8 cellular contexts compared by ENCODE assay signal in the genomic region with DNA sequence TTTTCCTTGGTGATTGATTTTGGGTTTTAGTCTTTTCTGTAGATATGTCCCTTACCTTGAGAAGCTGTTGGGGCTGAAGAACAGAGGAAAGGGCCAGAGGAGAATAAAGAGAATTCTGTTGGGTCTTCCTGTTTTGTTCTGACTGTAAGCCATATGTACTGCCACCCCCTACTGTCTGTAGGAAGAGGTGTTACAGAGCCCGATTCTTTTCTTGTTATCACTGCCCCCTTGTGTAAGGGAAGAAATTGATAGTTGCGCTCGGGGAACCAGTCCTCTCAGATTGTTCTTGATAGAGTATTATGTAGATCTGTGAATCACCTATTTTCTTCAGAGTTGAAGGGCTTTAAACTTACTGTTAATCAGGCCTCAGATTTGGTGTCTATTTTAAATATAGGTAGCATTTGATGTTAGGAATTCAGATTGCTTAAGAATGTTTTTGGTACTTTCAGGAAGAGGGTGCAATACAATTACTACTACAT. TPM values are rescaled to one million over a fixed set of nuclear protein-coding genes. Genes with fewer than 3 reads are reported as not detected.
A peak's percentile ranks its signal among the peaks of the same experiment; 100 is the strongest.
DNase-seq lines count a peak whose midpoint lies in the region; ATAC-seq and TF ChIP-seq lines count a peak whose summit lies in the region.

No MANE protein-coding gene starts in this region.

- WGBS in esophagus muscularis mucosa: 15% methylated on average over 3 of the region's 3 CpGs

- no peaks in the 10 kb centered on the region for H3K9me3 ChIP-seq in CD8-positive, alpha-beta memory T cell (ENCODE audit: low read length)
- H3K9me3 ChIP-seq in esophagus muscularis mucosa: peaks cover 0 to 3% (median 0%) of the 10 kb centered on the region in 4 donors

- no peak overlapping the region for H3K27ac ChIP-seq in CD8-positive, alpha-beta memory T cell (ENCODE audit: low read depth, low read length)
- no peak overlapping the region for H3K27ac ChIP-seq in esophagus muscularis mucosa (replicated peaks in 1 of 4)

- H3K4me3 ChIP-seq in CD8-positive, alpha-beta memory T cell (ENCODE audit: low read length): no peak overlapping the region
- H3K4me3 ChIP-seq in esophagus muscularis mucosa: no peak overlapping the region

- no peak for TF ChIP-seq POLR2A in esophagus muscularis mucosa (IDR thresholded peaks at IDR 0.05; ENCODE audit: low read depth)

- ATAC-seq in GM19372 (IDR thresholded peaks at IDR 0.05; ENCODE audit: low read depth, unreplicated experiment): peak; percentile 60
- peak; percentile 52 for ATAC-seq in activated CD8-positive, alpha-beta memory T cell treated with anti-CD3 and anti-CD28 coated beads, Interleukin-2, amount 10 ng/mL, durations not matched to agents 7 days and 5 days

- no peaks in the 10 kb centered on the region for H3K27me3 ChIP-seq in CD8-positive, alpha-beta memory T cell (ENCODE audit: insufficient read depth, low read length, poor library complexity, severe bottlenecking)
- H3K27me3 ChIP-seq in esophagus muscularis mucosa: no peaks in the 10 kb centered on the region

- POLR2A ChIA-PET in CD8-positive, alpha-beta memory T cell (lab: Charles Lee): no interaction called here

- no peaks in the 10 kb centered on the region for H3K9me3 Mint-ChIP-seq in CD8-positive, alpha-beta memory T cell
- no peaks in the 10 kb centered on the region for H3K9me3 Mint-ChIP-seq in activated CD8-positive, alpha-beta memory T cell treated with anti-CD3 and anti-CD28 coated beads, Interleukin-2, amount 10 ng/mL, durations not matched to agents 7 days and 5 days (ENCODE audit: low read depth)
- H3K9me3 Mint-ChIP-seq in nephron: no peaks in the 10 kb centered on the region
- no peaks in the 10 kb centered on the region for H3K9me3 Mint-ChIP-seq in type B pancreatic cell

- H3K4me3 Mint-ChIP-seq in CD8-positive, alpha-beta memory T cell: peak overlapping the region; percentile 55 to 82 (median 71)
- peak overlapping the region; percentile 16 for H3K4me3 Mint-ChIP-seq in activated CD8-positive, alpha-beta memory T cell treated with anti-CD3 and anti-CD28 coated beads, Interleukin-2, amount 10 ng/mL, durations not matched to agents 7 days and 5 days
- H3K4me3 Mint-ChIP-seq in nephron (peak overlapping the region; percentile 75 to 86 (median 77)), type B pancreatic cell (peak overlapping the region; percentile 83)

- peaks cover 28 to 47% (median 34%) of the 10 kb centered on the region in 3 donors for H3K4me1 Mint-ChIP-seq in CD8-positive, alpha-beta memory T cell
- H3K4me1 Mint-ChIP-seq in activated CD8-positive, alpha-beta memory T cell treated with anti-CD3 and anti-CD28 coated beads, Interleukin-2, amount 10 ng/mL, durations not matched to agents 7 days and 5 days: peaks cover 31% of the 10 kb centered on the region
- H3K4me1 Mint-ChIP-seq in nephron (peaks cover 25% of the 10 kb centered on the region), type B pancreatic cell (ENCODE audit: unreplicated experiment) (peaks cover 17% of the 10 kb centered on the region)

- TF ChIP-seq EP300 in esophagus muscularis mucosa (IDR thresholded peaks at IDR 0.05): no peak

- H3K36me3 Mint-ChIP-seq in CD8-positive, alpha-beta memory T cell: peaks cover 0 to 6% (median 0%) of the 10 kb centered on the region in 3 donors
- H3K36me3 Mint-ChIP-seq in activated CD8-positive, alpha-beta memory T cell treated with anti-CD3 and anti-CD28 coated beads, Interleukin-2, amount 10 ng/mL, durations not matched to agents 7 days and 5 days: no peaks in the 10 kb centered on the region
- H3K36me3 Mint-ChIP-seq in nephron (ENCODE audit: low read depth): peaks cover 13% of the 10 kb centered on the region
- no peaks in the 10 kb centered on the region for H3K36me3 Mint-ChIP-seq in type B pancreatic cell

- CTCF ChIA-PET in CD8-positive, alpha-beta memory T cell (lab: Charles Lee): interaction anchor here (1.0 to 3.8 kb wide), 2 partner anchors 245 to 264 kb away, joined by 6 to 12 read pairs; no protein-coding TSS in a partner anchor
- CTCF ChIA-PET in activated CD8-positive, alpha-beta memory T cell treated with anti-CD3 and anti-CD28 coated beads, Interleukin-2, amount 10 ng/mL, durations not matched to agents 7 days and 5 days (lab: Charles Lee): interaction anchor here (0.7 to 1.0 kb wide), 3 partner anchors 19 to 247 kb away, joined by 3 read pairs; no protein-coding TSS in a partner anchor

- peak in 4 of 5 donors; percentile 21 to 73 (median 60) for DNase-seq in CD8-positive, alpha-beta memory T cell
- peak; percentile 93 for DNase-seq in HPDE6-E6E7 (ENCODE audit: extremely low spot score)
- DNase-seq in NCI-H748 treated with DMSO at 0.1 percent for 48 hours (lab: John Stamatoyannopoulos, UW): peak; percentile 93
- peak; percentile 70 for DNase-seq in activated CD8-positive, alpha-beta memory T cell treated with anti-CD3 and anti-CD28 coated beads, Interleukin-2, amount 10 ng/mL, durations not matched to agents 7 days and 5 days
- no peak for DNase-seq in esophagus muscularis mucosa (ENCODE audit: extremely low spot score)
- DNase-seq in type B pancreatic cell (ENCODE audit: extremely low spot score, unreplicated experiment): no peak

- peak; percentile 71 to 88 (median 73) for TF ChIP-seq CTCF in esophagus muscularis mucosa (IDR thresholded peaks at IDR 0.05)
- TF ChIP-seq CTCF in nephron (IDR thresholded peaks at IDR 0.05; ENCODE audit: unreplicated experiment in 3 of 3): peak; percentile 89 to 93 (median 91)
- peak; percentile 89 for TF ChIP-seq CTCF in type B pancreatic cell (conservative IDR thresholded peaks at IDR 0.05)

- peaks cover 4 to 8% of the 10 kb centered on the region in 2 donors for H3K27me3 Mint-ChIP-seq in CD8-positive, alpha-beta memory T cell
- H3K27me3 Mint-ChIP-seq in activated CD8-positive, alpha-beta memory T cell treated with anti-CD3 and anti-CD28 coated beads, Interleukin-2, amount 10 ng/mL, durations not matched to agents 7 days and 5 days: peaks cover 34% of the 10 kb centered on the region
- H3K27me3 Mint-ChIP-seq in nephron (ENCODE audit: low read depth) (no peaks in the 10 kb centered on the region), type B pancreatic cell (peaks cover 9% of the 10 kb centered on the region)

- intact Hi-C loops in esophagus muscularis mucosa (cut with DNase I): loop anchor here (2.0 to 10.0 kb wide), 3 partner anchors 154 to 436 kb away; no protein-coding TSS in a partner anchor

- peak overlapping the region in 7 of 8 donors; percentile 4 to 91 (median 53) for H3K27ac Mint-ChIP-seq in CD8-positive, alpha-beta memory T cell
- H3K27ac Mint-ChIP-seq in activated CD8-positive, alpha-beta memory T cell treated with anti-CD3 and anti-CD28 coated beads, Interleukin-2, amount 10 ng/mL, durations not matched to agents 7 days and 5 days: no peak overlapping the region
- peak overlapping the region; percentile 12 to 50 (median 14) for H3K27ac Mint-ChIP-seq in nephron
- H3K27ac Mint-ChIP-seq in type B pancreatic cell: peak overlapping the region; percentile 65

- no peaks in the 10 kb centered on the region for H3K36me3 ChIP-seq in CD8-positive, alpha-beta memory T cell (ENCODE audit: insufficient read depth, low read length)
- no peaks in the 10 kb centered on the region for H3K36me3 ChIP-seq in esophagus muscularis mucosa

- peaks cover 22% of the 10 kb centered on the region for H3K4me1 ChIP-seq in CD8-positive, alpha-beta memory T cell (ENCODE audit: insufficient read depth, low read length)
- peaks cover 14 to 30% (median 29%) of the 10 kb centered on the region in 4 donors for H3K4me1 ChIP-seq in esophagus muscularis mucosa

RNA-seq across cellular contexts. Expression of a gene that starts 2.4 kb away (rescaled TPM):
- total RNA-seq in CD8-positive, alpha-beta memory T cell: 1 to 10 TPM; 6.3 to 6.8 TPM
- 3.2 TPM for polyA plus RNA-seq in CD8-positive, alpha-beta memory T cell
- total RNA-seq in activated CD8-positive, alpha-beta memory T cell treated with anti-CD3 and anti-CD28 coated beads, Interleukin-2, amount 10 ng/mL, durations not matched to agents 7 days and 5 days: 10 to 100 TPM in 1 of 2 experiments, 1 to 10 TPM in 1; 8.7 to 26.2 TPM
- total RNA-seq in esophagus muscularis mucosa (10 to 100 TPM in 3 of 4 donors, 1 to 10 TPM in 1; 7.5 to 21.3 (median 14.6) TPM), type B pancreatic cell (ENCODE audit: low replicate concordance) (41.8 and 50.6 TPM in 2 replicates)

Comparison
In these comparisons a context has a peak if more than half of its experiments do, and no peak if none do; other contexts are left out.
1. DNase-seq: peak in CD8-positive, alpha-beta memory T cell (4 of 5), HPDE6-E6E7 (single experiment), NCI-H748 treated with DMSO at 0.1 percent for 48 hours (single experiment) and activated CD8-positive, alpha-beta memory T cell treated with anti-CD3 and anti-CD28 coated beads, Interleukin-2, amount 10 ng/mL, durations not matched to agents 7 days and 5 days (single experiment); none in esophagus muscularis mucosa (single experiment) and type B pancreatic cell (single experiment).
2. H3K4me3 Mint-ChIP-seq: peak in every context shown above with its lines; median percentile 83 in type B pancreatic cell; 77 in nephron; 71 in CD8-positive, alpha-beta memory T cell; 16 in activated CD8-positive, alpha-beta memory T cell treated with anti-CD3 and anti-CD28 coated beads, Interleukin-2, amount 10 ng/mL, durations not matched to agents 7 days and 5 days.
3. Peak in every context shown above with its lines, with median percentiles within 50 percentile points of each other: CTCF ChIP-seq.